ENCODE assay signal across 1 cellular context in the genomic region with DNA sequence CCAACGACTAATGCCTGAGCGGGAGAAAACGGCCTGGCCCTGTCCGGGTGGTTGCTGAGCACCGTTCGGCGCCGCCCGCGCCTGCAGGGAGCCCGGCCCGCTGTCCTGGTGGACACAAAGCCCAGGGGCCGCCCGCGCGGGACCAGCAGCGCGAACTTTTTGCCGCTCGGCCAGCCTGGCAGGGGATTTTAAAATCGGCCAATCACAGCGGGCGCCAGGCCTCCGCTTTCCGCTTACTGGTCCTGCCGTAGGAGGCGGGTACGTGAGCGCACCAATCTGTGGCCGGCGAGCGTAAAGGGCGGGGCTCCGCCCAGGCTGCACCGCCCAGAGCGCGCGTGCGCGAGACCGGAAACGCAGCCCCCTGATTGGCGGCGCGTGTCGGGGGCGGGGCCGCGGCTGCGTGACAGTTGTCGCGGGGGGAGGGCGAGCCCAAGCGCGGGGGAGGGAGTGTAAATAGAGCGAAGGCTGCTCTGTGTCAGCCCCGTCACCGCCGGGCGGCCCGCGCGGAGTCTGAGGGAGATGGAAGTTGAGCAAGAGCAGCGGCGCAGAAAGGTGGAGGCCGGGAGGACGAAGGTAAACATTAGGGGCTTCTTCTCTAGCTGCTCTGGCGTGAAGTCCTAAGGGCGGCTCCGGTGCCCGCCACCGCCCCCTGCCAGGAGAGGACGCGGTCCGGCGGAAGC.
TF ChIP-seq lines count a peak whose summit lies in the region.

TSS of gene C21orf58 (minus strand) at position 161 of the 680 bp plus-strand sequence. CDS start 1,132 bp downstream, outside the sequence.
A gene with protein sequence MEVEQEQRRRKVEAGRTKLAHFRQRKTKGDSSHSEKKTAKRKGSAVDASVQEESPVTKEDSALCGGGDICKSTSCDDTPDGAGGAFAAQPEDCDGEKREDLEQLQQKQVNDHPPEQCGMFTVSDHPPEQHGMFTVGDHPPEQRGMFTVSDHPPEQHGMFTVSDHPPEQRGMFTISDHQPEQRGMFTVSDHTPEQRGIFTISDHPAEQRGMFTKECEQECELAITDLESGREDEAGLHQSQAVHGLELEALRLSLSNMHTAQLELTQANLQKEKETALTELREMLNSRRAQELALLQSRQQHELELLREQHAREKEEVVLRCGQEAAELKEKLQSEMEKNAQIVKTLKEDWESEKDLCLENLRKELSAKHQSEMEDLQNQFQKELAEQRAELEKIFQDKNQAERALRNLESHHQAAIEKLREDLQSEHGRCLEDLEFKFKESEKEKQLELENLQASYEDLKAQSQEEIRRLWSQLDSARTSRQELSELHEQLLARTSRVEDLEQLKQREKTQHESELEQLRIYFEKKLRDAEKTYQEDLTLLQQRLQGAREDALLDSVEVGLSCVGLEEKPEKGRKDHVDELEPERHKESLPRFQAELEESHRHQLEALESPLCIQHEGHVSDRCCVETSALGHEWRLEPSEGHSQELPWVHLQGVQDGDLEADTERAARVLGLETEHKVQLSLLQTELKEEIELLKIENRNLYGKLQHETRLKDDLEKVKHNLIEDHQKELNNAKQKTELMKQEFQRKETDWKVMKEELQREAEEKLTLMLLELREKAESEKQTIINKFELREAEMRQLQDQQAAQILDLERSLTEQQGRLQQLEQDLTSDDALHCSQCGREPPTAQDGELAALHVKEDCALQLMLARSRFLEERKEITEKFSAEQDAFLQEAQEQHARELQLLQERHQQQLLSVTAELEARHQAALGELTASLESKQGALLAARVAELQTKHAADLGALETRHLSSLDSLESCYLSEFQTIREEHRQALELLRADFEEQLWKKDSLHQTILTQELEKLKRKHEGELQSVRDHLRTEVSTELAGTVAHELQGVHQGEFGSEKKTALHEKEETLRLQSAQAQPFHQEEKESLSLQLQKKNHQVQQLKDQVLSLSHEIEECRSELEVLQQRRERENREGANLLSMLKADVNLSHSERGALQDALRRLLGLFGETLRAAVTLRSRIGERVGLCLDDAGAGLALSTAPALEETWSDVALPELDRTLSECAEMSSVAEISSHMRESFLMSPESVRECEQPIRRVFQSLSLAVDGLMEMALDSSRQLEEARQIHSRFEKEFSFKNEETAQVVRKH (N-terminal part only) (plus strand): TSS at position 447 of the 680 bp plus-strand sequence. CDS start 73 bp downstream, at position 520.

TF ChIP-seq in HepG2, 621 proteins besides CTCF, POLR2A, EP300 and RAD21 (continued from another document and continues in another):
- TF ChIP-seq ZFP91 (CRISPR knock-in tag; IDR thresholded peaks at IDR 0.05; ENCODE audit: borderline replicate concordance) (peak; percentile 59; the same call in 1 of the 2 replicates), ZNF605 (CRISPR knock-in tag; IDR thresholded peaks at IDR 0.05) (peak; percentile 81; the same call in 1 of the 2 replicates), E2F2 (CRISPR knock-in tag; IDR thresholded peaks at IDR 0.05; ENCODE audit: borderline replicate concordance) (peak; percentile 96; the same call in 1 of the 2 replicates), ZNF333 (CRISPR knock-in tag; IDR thresholded peaks at IDR 0.05; ENCODE audit: borderline replicate concordance) (peak; percentile 69; the same call in 1 of the 2 replicates), ZNF143 (CRISPR knock-in tag; IDR thresholded peaks at IDR 0.05) (no peak; the same call in none of the 2 replicates), ZNF614 (CRISPR knock-in tag; IDR thresholded peaks at IDR 0.05; ENCODE audit: borderline replicate concordance) (no peak), CERS6 (CRISPR knock-in tag; IDR thresholded peaks at IDR 0.05) (no peak), PLSCR1 (CRISPR knock-in tag; IDR thresholded peaks at IDR 0.05; ENCODE audit: borderline replicate concordance) (no peak), HBP1 (CRISPR knock-in tag; IDR thresholded peaks at IDR 0.05; ENCODE audit: low read depth) (0 out of 2 replicates have a peak, but pooled peaks have one; percentile 34), ZNF430 (CRISPR knock-in tag; IDR thresholded peaks at IDR 0.05) (0 out of 2 replicates have a peak, but pooled peaks have one; percentile 12), JUNB (CRISPR knock-in tag; IDR thresholded peaks at IDR 0.05; ENCODE audit: borderline replicate concordance) (no peak), ZSCAN20 (CRISPR knock-in tag; IDR thresholded peaks at IDR 0.05; ENCODE audit: borderline replicate concordance) (0 out of 2 replicates have a peak, but pooled peaks have one; percentile 15), SSRP1 (CRISPR knock-in tag; IDR thresholded peaks at IDR 0.05) (no peak), ADNP (CRISPR knock-in tag; IDR thresholded peaks at IDR 0.05) (no peak), RBM22 (optimal IDR thresholded peaks at IDR 0.05; ENCODE audit: low read length) (no peak), MAF1 (CRISPR knock-in tag; IDR thresholded peaks at IDR 0.05; ENCODE audit: borderline replicate concordance) (0 out of 2 replicates have a peak, but pooled peaks have one; percentile 47), ZNF441 (CRISPR knock-in tag; IDR thresholded peaks at IDR 0.05; ENCODE audit: borderline replicate concordance) (peak; percentile 63; the same call in 1 of the 2 replicates), DRAP1 (CRISPR knock-in tag; IDR thresholded peaks at IDR 0.05) (peak; percentile 73), TARDBP (CRISPR knock-in tag; IDR thresholded peaks at IDR 0.05) (0 out of 2 replicates have a peak, but pooled peaks have one; percentile 23), MXI1 (IDR thresholded peaks at IDR 0.05; ENCODE audit: borderline replicate concordance, low read depth, low read length) (peak; percentile 88; the same call in 2 of the 3 replicates), ZNF451 (CRISPR knock-in tag; IDR thresholded peaks at IDR 0.05) (0 out of 2 replicates have a peak, but pooled peaks have one; percentile 55), ZNF101 (CRISPR knock-in tag; IDR thresholded peaks at IDR 0.05; ENCODE audit: borderline replicate concordance, low read depth) (no peak), ATF4 (CRISPR knock-in tag; IDR thresholded peaks at IDR 0.05) (peak in 1 of 2 experiments; percentile 67; a peak in 1 of 4 replicates), FOSL1 (CRISPR knock-in tag; IDR thresholded peaks at IDR 0.05; ENCODE audit: borderline replicate concordance) (no peak), TGIF2 (CRISPR knock-in tag; IDR thresholded peaks at IDR 0.05) (peak; percentile 77)
- TF ChIP-seq, protein P1, sequence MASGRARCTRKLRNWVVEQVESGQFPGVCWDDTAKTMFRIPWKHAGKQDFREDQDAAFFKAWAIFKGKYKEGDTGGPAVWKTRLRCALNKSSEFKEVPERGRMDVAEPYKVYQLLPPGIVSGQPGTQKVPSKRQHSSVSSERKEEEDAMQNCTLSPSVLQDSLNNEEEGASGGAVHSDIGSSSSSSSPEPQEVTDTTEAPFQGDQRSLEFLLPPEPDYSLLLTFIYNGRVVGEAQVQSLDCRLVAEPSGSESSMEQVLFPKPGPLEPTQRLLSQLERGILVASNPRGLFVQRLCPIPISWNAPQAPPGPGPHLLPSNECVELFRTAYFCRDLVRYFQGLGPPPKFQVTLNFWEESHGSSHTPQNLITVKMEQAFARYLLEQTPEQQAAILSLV (CRISPR knock-in tag; IDR thresholded peaks at IDR 0.05; ENCODE audit: borderline replicate concordance): peak; percentile 70; the same call in 1 of the 2 replicates
- TF ChIP-seq, protein P2, sequence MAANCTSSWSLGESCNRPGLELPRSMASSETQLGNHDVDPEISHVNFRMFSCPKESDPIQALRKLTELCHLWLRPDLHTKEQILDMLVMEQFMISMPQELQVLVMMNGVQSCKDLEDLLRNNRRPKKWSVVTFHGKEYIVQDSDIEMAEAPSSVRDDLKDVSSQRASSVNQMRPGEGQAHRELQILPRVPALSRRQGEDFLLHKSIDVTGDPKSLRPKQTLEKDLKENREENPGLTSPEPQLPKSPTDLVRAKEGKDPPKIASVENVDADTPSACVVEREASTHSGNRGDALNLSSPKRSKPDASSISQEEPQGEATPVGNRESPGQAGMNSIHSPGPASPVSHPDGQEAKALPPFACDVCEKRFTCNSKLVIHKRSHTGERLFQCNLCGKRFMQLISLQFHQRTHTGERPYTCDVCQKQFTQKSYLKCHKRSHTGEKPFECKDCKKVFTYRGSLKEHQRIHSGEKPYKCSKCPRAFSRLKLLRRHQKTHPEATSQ (CRISPR knock-in tag; IDR thresholded peaks at IDR 0.05; ENCODE audit: borderline replicate concordance): peak; percentile 43; the same call in 1 of the 2 replicates
- TF ChIP-seq, protein P3, sequence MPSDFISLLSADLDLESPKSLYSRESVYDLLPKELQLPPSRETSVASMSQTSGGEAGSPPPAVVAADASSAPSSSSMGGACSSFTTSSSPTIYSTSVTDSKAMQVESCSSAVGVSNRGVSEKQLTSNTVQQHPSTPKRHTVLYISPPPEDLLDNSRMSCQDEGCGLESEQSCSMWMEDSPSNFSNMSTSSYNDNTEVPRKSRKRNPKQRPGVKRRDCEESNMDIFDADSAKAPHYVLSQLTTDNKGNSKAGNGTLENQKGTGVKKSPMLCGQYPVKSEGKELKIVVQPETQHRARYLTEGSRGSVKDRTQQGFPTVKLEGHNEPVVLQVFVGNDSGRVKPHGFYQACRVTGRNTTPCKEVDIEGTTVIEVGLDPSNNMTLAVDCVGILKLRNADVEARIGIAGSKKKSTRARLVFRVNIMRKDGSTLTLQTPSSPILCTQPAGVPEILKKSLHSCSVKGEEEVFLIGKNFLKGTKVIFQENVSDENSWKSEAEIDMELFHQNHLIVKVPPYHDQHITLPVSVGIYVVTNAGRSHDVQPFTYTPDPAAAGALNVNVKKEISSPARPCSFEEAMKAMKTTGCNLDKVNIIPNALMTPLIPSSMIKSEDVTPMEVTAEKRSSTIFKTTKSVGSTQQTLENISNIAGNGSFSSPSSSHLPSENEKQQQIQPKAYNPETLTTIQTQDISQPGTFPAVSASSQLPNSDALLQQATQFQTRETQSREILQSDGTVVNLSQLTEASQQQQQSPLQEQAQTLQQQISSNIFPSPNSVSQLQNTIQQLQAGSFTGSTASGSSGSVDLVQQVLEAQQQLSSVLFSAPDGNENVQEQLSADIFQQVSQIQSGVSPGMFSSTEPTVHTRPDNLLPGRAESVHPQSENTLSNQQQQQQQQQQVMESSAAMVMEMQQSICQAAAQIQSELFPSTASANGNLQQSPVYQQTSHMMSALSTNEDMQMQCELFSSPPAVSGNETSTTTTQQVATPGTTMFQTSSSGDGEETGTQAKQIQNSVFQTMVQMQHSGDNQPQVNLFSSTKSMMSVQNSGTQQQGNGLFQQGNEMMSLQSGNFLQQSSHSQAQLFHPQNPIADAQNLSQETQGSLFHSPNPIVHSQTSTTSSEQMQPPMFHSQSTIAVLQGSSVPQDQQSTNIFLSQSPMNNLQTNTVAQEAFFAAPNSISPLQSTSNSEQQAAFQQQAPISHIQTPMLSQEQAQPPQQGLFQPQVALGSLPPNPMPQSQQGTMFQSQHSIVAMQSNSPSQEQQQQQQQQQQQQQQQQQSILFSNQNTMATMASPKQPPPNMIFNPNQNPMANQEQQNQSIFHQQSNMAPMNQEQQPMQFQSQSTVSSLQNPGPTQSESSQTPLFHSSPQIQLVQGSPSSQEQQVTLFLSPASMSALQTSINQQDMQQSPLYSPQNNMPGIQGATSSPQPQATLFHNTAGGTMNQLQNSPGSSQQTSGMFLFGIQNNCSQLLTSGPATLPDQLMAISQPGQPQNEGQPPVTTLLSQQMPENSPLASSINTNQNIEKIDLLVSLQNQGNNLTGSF (CRISPR knock-in tag; IDR thresholded peaks at IDR 0.05): 0 out of 2 replicates have a peak, but pooled peaks have one; percentile 24
